In genomic region chr3:196609343-196609775, GRCh38 we compare ENCODE assay signal across 8 cellular contexts. TPM values are rescaled to one million over a fixed set of nuclear protein-coding genes. Genes with fewer than 3 reads are reported as not detected.
DNase-seq lines count a peak whose midpoint lies in the region; ATAC-seq and TF ChIP-seq lines count a peak whose summit lies in the region.

No MANE protein-coding gene starts in this region.

- no peaks in the 10 kb centered on the region for H3K9me3 Mint-ChIP-seq in T-helper 2 cell treated with Interferon-gamma antibody and Interleukin-4, amounts not matched to agents 5 μg/mL and 100 μg/mL, for 36 hours

- peak; percentile 80 for TF ChIP-seq CTCF in retinal pigment epithelial cell (conservative IDR thresholded peaks at IDR 0.05; ENCODE audit: low read depth, low read length)

- intact Hi-C loops in left ventricle myocardium superior (cut with micrococcal nuclease) = loop anchor here (5.0 kb wide), 1 partner anchor 78 kb away; no protein-coding TSS in a partner anchor

- ATAC-seq in HG02623 (IDR thresholded peaks at IDR 0.05; ENCODE audit: unreplicated experiment) (peak; percentile 61), left ventricle myocardium superior (peak; percentile 95), HG03520 (IDR thresholded peaks at IDR 0.05; ENCODE audit: unreplicated experiment) (no peak)

- peak overlapping the region; percentile 76 for H3K4me3 Mint-ChIP-seq in T-helper 2 cell treated with Interferon-gamma antibody and Interleukin-4, amounts not matched to agents 5 μg/mL and 100 μg/mL, for 36 hours

- peak overlapping the region; percentile 91 for H3K27ac Mint-ChIP-seq in T-helper 2 cell treated with Interferon-gamma antibody and Interleukin-4, amounts not matched to agents 5 μg/mL and 100 μg/mL, for 36 hours

- no peaks in the 10 kb centered on the region for H3K27me3 Mint-ChIP-seq in T-helper 2 cell treated with Interferon-gamma antibody and Interleukin-4, amounts not matched to agents 5 μg/mL and 100 μg/mL, for 36 hours (ENCODE audit: low read depth)

- peaks cover 47% of the 10 kb centered on the region for H3K4me1 Mint-ChIP-seq in T-helper 2 cell treated with Interferon-gamma antibody and Interleukin-4, amounts not matched to agents 5 μg/mL and 100 μg/mL, for 36 hours (ENCODE audit: low read depth)

- H3K36me3 Mint-ChIP-seq in T-helper 2 cell treated with Interferon-gamma antibody and Interleukin-4, amounts not matched to agents 5 μg/mL and 100 μg/mL, for 36 hours (ENCODE audit: low read depth) = no peaks in the 10 kb centered on the region

- DNase-seq in GM04504 (ENCODE audit: low read depth) (peak; percentile 45), NCI-H2029 treated with DMSO at 0.1 percent for 48 hours (lab: John Stamatoyannopoulos, UW) (peak; percentile 53), amniotic epithelial cell (ENCODE audit: low read depth) (peak; percentile 68), left ventricle myocardium superior (peak; percentile 91), retinal pigment epithelial cell (ENCODE audit: low read depth) (peak; percentile 23)
- peak; percentile 84 for DNase-seq in T-helper 2 cell treated with Interferon-gamma antibody and Interleukin-4, amounts not matched to agents 5 μg/mL and 100 μg/mL, for 36 hours (ENCODE audit: low spot score)

- H3K4me3 ChIP-seq in retinal pigment epithelial cell (ENCODE audit: low read length) = no peak overlapping the region

RNA-seq across cellular contexts. Expression of gene NRROS, which starts 30.1 kb away (rescaled TPM):
- total RNA-seq in left ventricle myocardium superior = 2.3 TPM

RNA-seq across cellular contexts. Expression of gene FBXO45, which starts 40.9 kb away (rescaled TPM):
- 9.1 TPM for total RNA-seq in left ventricle myocardium superior

RNA-seq across cellular contexts. Expression of gene WDR53, which starts 41.0 kb away (rescaled TPM):
- total RNA-seq in left ventricle myocardium superior = 7.6 TPM

Comparison
In these comparisons a context has a peak if more than half of its experiments do, and no peak if none do; other contexts are left out.
1. DNase-seq: peak in every context shown above with its lines; median percentile 91 in left ventricle myocardium superior; 84 in T-helper 2 cell treated with Interferon-gamma antibody and Interleukin-4, amounts not matched to agents 5 μg/mL and 100 μg/mL, for 36 hours; 68 in amniotic epithelial cell; 53 in NCI-H2029 treated with DMSO at 0.1 percent for 48 hours; 45 in GM04504; 23 in retinal pigment epithelial cell.